ENCODE assay signal across 1 cellular context in genomic region chr2:51014722-51015121, GRCh38.
TF ChIP-seq lines count a peak whose summit lies in the region.

No MANE protein-coding gene starts in this region.

TF ChIP-seq in GM23338, 12 proteins besides CTCF, POLR2A, EP300 and RAD21 (continued from another document):
- TF ChIP-seq ETS1 (IDR thresholded peaks at IDR 0.05) = no peak
- no peak for TF ChIP-seq STAT1 (IDR thresholded peaks at IDR 0.05; ENCODE audit: unreplicated experiment)
- no peak for TF ChIP-seq NANOG (IDR thresholded peaks at IDR 0.05; ENCODE audit: borderline replicate concordance)
- TF ChIP-seq EZH2phosphoT487 (IDR thresholded peaks at IDR 0.05; ENCODE audit: unreplicated experiment) = no peak
- TF ChIP-seq ZNF462 (CRISPR knock-in tag; IDR thresholded peaks at IDR 0.05) = no peak
- no peak for TF ChIP-seq CREB1 (CRISPR knock-in tag; IDR thresholded peaks at IDR 0.05; ENCODE audit: low read depth)
